Comparison of ENCODE assay signal across 8 cellular contexts in the genomic region with DNA sequence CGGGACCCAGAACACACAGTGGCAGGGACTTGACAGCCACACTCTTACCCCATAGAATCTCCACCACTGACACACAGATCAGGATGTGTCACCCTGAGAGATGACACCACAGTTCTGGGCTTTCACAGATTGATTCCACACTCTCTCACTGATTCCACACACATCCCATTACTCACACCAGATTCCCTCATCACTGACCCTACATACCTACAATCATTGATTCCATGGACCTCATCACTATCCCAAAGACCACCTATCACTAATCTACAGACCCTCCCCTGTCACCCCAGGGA. TPM values are rescaled to one million over a fixed set of nuclear protein-coding genes. Genes with fewer than 3 reads are reported as not detected.
A peak's percentile ranks its signal among the peaks of the same experiment; 100 is the strongest.
DNase-seq lines count a peak whose midpoint lies in the region; ATAC-seq and TF ChIP-seq lines count a peak whose summit lies in the region.

No MANE protein-coding gene starts in this region.

- no peak for ATAC-seq in HG03108 (IDR thresholded peaks at IDR 0.05; ENCODE audit: unreplicated experiment)

- H3K9me3 ChIP-seq in Caco-2 = no peaks in the 10 kb centered on the region; the same call in 1 of the 2 replicates
- no peaks in the 10 kb centered on the region for H3K9me3 ChIP-seq in duodenal mucosa (ENCODE audit: control insufficient read depth in 1 of 2, low read length in 2 of 2)
- H3K9me3 ChIP-seq in parathyroid adenoma (ENCODE audit: control insufficient read depth, low read length) = no peaks in the 10 kb centered on the region
- no peaks in the 10 kb centered on the region for H3K9me3 ChIP-seq in effector memory CD4-positive, alpha-beta T cell (ENCODE audit: control insufficient read depth, low read length)

- no peaks in the 10 kb centered on the region for H3K27me3 ChIP-seq in Caco-2 (replicated peaks; ENCODE audit: control insufficient read depth, insufficient read depth, low read length)
- no peaks in the 10 kb centered on the region for H3K27me3 ChIP-seq in duodenal mucosa (ENCODE audit: control insufficient read depth in 1 of 2, insufficient read depth in 2 of 2, low read length in 2 of 2)
- no peaks in the 10 kb centered on the region for H3K27me3 ChIP-seq in parathyroid adenoma (ENCODE audit: control insufficient read depth, insufficient read depth, low read length)
- no peaks in the 10 kb centered on the region for H3K27me3 ChIP-seq in effector memory CD4-positive, alpha-beta T cell (replicated peaks; ENCODE audit: control insufficient read depth, insufficient read depth, low read length, poor library complexity, severe bottlenecking)

- H3K4me2 ChIP-seq in parathyroid adenoma (ENCODE audit: low read length) = peak overlapping the region; percentile 75

- H3K9ac ChIP-seq in duodenal mucosa (ENCODE audit: low read depth in 1 of 2, low read length in 2 of 2) (no peak overlapping the region), parathyroid adenoma (no peak overlapping the region)

- H3K4me3 Mint-ChIP-seq in Caco-2 (ENCODE audit: unreplicated experiment) = peak overlapping the region; percentile 40
- H3K4me3 Mint-ChIP-seq in IgD-negative memory B cell = peak overlapping the region; percentile 0 to 89 (median 46)

- peak overlapping the region; percentile 72 for H2AFZ ChIP-seq in parathyroid adenoma

- no peaks in the 10 kb centered on the region for H3K4me1 Mint-ChIP-seq in Caco-2 (ENCODE audit: low read depth, unreplicated experiment)
- peaks cover 2 to 11% (median 5%) of the 10 kb centered on the region in 3 donors for H3K4me1 Mint-ChIP-seq in IgD-negative memory B cell

- H3K27me3 Mint-ChIP-seq in Caco-2 (ENCODE audit: insufficient read depth, unreplicated experiment) (no peaks in the 10 kb centered on the region), IgD-negative memory B cell (peaks cover 7% of the 10 kb centered on the region)

- H3K4me3 ChIP-seq in Caco-2 (ENCODE audit: low read depth, low read length) (no peak overlapping the region), duodenal mucosa (ENCODE audit: low read depth in 1 of 2, low read length in 2 of 2) (peak overlapping the region; percentile 15 to 63), parathyroid adenoma (ENCODE audit: low read depth, low read length) (no peak overlapping the region)
- no peak overlapping the region for H3K4me3 ChIP-seq in effector memory CD4-positive, alpha-beta T cell (ENCODE audit: insufficient read depth, low read depth, low read length, poor library complexity, severe bottlenecking)

- TF ChIP-seq CTCF in Caco-2 (IDR thresholded peaks at IDR 0.05; ENCODE audit: insufficient read depth in 1 of 2, low read depth in 1 of 2, low read length in 1 of 2, severe bottlenecking in 1 of 2, unreplicated experiment in 1 of 2) = no peak
- TF ChIP-seq CTCF in parathyroid adenoma (IDR thresholded peaks at IDR 0.05) = no peak

- intact Hi-C loops in Caco-2 (cut with micrococcal nuclease; ENCODE audit: unreplicated experiment) = no loop called here

- H3K9me3 Mint-ChIP-seq in Caco-2 (ENCODE audit: unreplicated experiment) (peaks cover 23% of the 10 kb centered on the region), IgD-negative memory B cell (peaks cover 5 to 15% (median 14%) of the 10 kb centered on the region in 3 donors)

- BruUV-seq in Caco-2 (replicated peaks; lab: Mats Ljungman, UMichigan) = no TSS peak

- CTCF ChIA-PET in Caco-2 (lab: Charles Lee) = no interaction called here

- POLR2A ChIA-PET in Caco-2 (lab: Charles Lee) = no interaction called here

- H3K36me3 ChIP-seq in Caco-2 (ENCODE audit: control insufficient read depth, insufficient read depth, low read length) (no peaks in the 10 kb centered on the region), duodenal mucosa (ENCODE audit: control insufficient read depth in 1 of 2, insufficient read depth in 2 of 2, low read length in 2 of 2) (no peaks in the 10 kb centered on the region), parathyroid adenoma (ENCODE audit: control insufficient read depth, insufficient read depth, low read length) (no peaks in the 10 kb centered on the region)
- no peaks in the 10 kb centered on the region for H3K36me3 ChIP-seq in effector memory CD4-positive, alpha-beta T cell (ENCODE audit: control insufficient read depth, insufficient read depth, low read length)

- H3K27ac Mint-ChIP-seq in Caco-2 (ENCODE audit: unreplicated experiment) (no peak overlapping the region), IgD-negative memory B cell (peak overlapping the region in 1 of 3 donors; percentile 73)

- H3K36me3 Mint-ChIP-seq in Caco-2 (ENCODE audit: insufficient read depth, unreplicated experiment) = peaks cover 9% of the 10 kb centered on the region
- H3K36me3 Mint-ChIP-seq in IgD-negative memory B cell = no peaks in the 10 kb centered on the region

- no peak overlapping the region for H3K27ac ChIP-seq in duodenal mucosa (ENCODE audit: low read depth, low read length)
- H3K27ac ChIP-seq in parathyroid adenoma = peak overlapping the region; percentile 5
- no peak overlapping the region for H3K27ac ChIP-seq in effector memory CD4-positive, alpha-beta T cell (ENCODE audit: insufficient read depth, low read length, poor library complexity, severe bottlenecking)

- peaks cover under 1% of the 10 kb centered on the region for H3K79me2 ChIP-seq in parathyroid adenoma

- no peak for DNase-seq in Caco-2
- DNase-seq in effector memory CD4-positive, alpha-beta T cell = no peak
- DNase-seq in GM19238 (ENCODE audit: insufficient read length, low spot score) = no peak
- DNase-seq in NCI-H748 treated with DMSO at 0.1 percent for 48 hours (lab: John Stamatoyannopoulos, UW) = no peak

- no peaks in the 10 kb centered on the region for H3K4me1 ChIP-seq in Caco-2
- H3K4me1 ChIP-seq in duodenal mucosa (ENCODE audit: control insufficient read depth in 1 of 2, insufficient read depth in 2 of 2, low read length in 2 of 2) = no peaks in the 10 kb centered on the region
- H3K4me1 ChIP-seq in parathyroid adenoma = no peaks in the 10 kb centered on the region
- H3K4me1 ChIP-seq in effector memory CD4-positive, alpha-beta T cell (ENCODE audit: control insufficient read depth, insufficient read depth, low read length, poor library complexity, severe bottlenecking) = no peaks in the 10 kb centered on the region

RNA-seq across cellular contexts. Expression of a gene that starts 57.6 kb away (rescaled TPM):
- 0.88 and 0.97 TPM in 2 replicates for total RNA-seq in Caco-2 (2022)
- polyA plus RNA-seq in IgD-negative memory B cell = 10.4 TPM

Comparison
In these comparisons a context has a peak if more than half of its experiments do, and no peak if none do; other contexts are left out.
1. H3K4me3 ChIP-seq: peak in duodenal mucosa (2 of 2); none in Caco-2 (single experiment), parathyroid adenoma (single experiment) and effector memory CD4-positive, alpha-beta T cell (single experiment).